Comparison of ENCODE assay signal across 10 cellular contexts in the genomic region with DNA sequence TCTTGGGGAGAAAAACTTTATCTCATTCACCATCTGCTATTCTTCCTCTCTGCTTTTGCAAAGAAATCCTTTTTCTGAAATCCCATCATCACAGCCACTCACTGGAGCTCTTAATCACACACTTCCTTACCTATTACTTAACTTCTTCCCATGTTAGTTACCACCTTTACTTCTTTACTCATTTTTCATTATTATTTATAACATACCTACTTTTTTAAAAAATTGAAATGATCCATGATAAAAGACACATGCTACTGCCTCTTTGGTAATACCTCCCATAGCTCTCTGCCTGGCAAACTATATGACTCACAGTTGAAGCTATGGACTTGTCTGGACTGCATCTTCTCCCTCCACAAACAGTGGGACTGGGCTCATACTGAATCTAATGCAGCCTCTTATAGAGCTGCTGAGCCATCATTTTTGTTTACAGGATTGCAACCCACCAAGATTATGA.
DNase-seq lines count a peak whose midpoint lies in the region; ATAC-seq and TF ChIP-seq lines count a peak whose summit lies in the region.
"Had no signal": no experiment of that assay in that cellular context is flagged by ENCODE, and none has a peak within 500 bp of the region (broad histone marks: within the 10 kb centered on the region; RNA-seq: fewer than 3 reads in every experiment).

No MANE protein-coding gene starts in this region.

- H2AFZ ChIP-seq in OCI-LY7 (ENCODE audit: low read length): no peak overlapping the region

- H4K20me1 ChIP-seq in OCI-LY7 (ENCODE audit: insufficient read depth, low read length): no peaks in the 10 kb centered on the region

- H3K9me3 ChIP-seq in OCI-LY7 (ENCODE audit: low read length): no peaks in the 10 kb centered on the region
- H3K9me3 ChIP-seq: gastrocnemius medialis had no signal

- no TSS peak for BruUV-seq in OCI-LY7 (replicated peaks; lab: Mats Ljungman, UMichigan)

- no peak for TF ChIP-seq CTCF in OCI-LY7 (conservative IDR thresholded peaks at IDR 0.05; ENCODE audit: low read length)

- ATAC-seq in GM18517 (IDR thresholded peaks at IDR 0.05; ENCODE audit: unreplicated experiment): peak; percentile 51
- peak; percentile 51 for ATAC-seq in HG02981 (IDR thresholded peaks at IDR 0.05; ENCODE audit: unreplicated experiment)
- ATAC-seq in natural killer cell treated with Interleukin-12 subunit alpha and Interleukin-12 subunit beta and Interleukin-15 and Interleukin-18, amount 100 ng/mL, for 72 hours: peak; percentile 61 to 75

- H3K4me1 ChIP-seq in OCI-LY7 (ENCODE audit: insufficient read depth, low read length, poor library complexity, severe bottlenecking): no peaks in the 10 kb centered on the region

- no peaks in the 10 kb centered on the region for H3K27me3 Mint-ChIP-seq in natural killer cell treated with Interleukin-12 subunit alpha and Interleukin-12 subunit beta and Interleukin-15 and Interleukin-18, amount 100 ng/mL, for 72 hours

- H3K79me2 ChIP-seq in OCI-LY7 (ENCODE audit: insufficient read depth, low read depth, low read length): no peaks in the 10 kb centered on the region

- H3K4me3 ChIP-seq in OCI-LY7 (ENCODE audit: low read depth, low read length, poor library complexity, severe bottlenecking): no peak overlapping the region
- H3K4me3 ChIP-seq: gastrocnemius medialis had no signal

- DNase-seq in brain pericyte (ENCODE audit: low read depth, low spot score) (peak; percentile 20), OCI-LY7 (ENCODE audit: low spot score) (no peak), epidermal melanocyte (ENCODE audit: insufficient read length, low spot score) (no peak), nucleus accumbens (lab: John Stamatoyannopoulos, UW) (no peak)
- DNase-seq in natural killer cell treated with Interleukin-12 subunit alpha and Interleukin-12 subunit beta and Interleukin-15 and Interleukin-18, amount 100 ng/mL, for 72 hours (ENCODE audit: low spot score): no peak
- DNase-seq: activated effector memory CD4-positive, alpha-beta T cell treated with anti-CD3 and anti-CD28 coated beads, Interleukin-2, amount 50 U/mL, for 16 hours; gastrocnemius medialis; SW 1271 had no signal

- intact Hi-C loops in OCI-LY7 (cut with micrococcal nuclease; ENCODE audit: unreplicated experiment): no loop called here

- H3K9me2 ChIP-seq in OCI-LY7 (ENCODE audit: insufficient read depth, low read length): no peaks in the 10 kb centered on the region

- peaks cover 71 to 84% of the 10 kb centered on the region in 2 donors for H3K4me1 Mint-ChIP-seq in natural killer cell treated with Interleukin-12 subunit alpha and Interleukin-12 subunit beta and Interleukin-15 and Interleukin-18, amount 100 ng/mL, for 72 hours (ENCODE audit: low read depth in 2 of 2)

- no peak overlapping the region for H3K27ac ChIP-seq in OCI-LY7 (ENCODE audit: low read depth, low read length, poor library complexity, severe bottlenecking)
- H3K27ac ChIP-seq: gastrocnemius medialis had no signal

- peaks cover 10% of the 10 kb centered on the region for H3K36me3 Mint-ChIP-seq in natural killer cell treated with Interleukin-12 subunit alpha and Interleukin-12 subunit beta and Interleukin-15 and Interleukin-18, amount 100 ng/mL, for 72 hours

- H3K27ac Mint-ChIP-seq in natural killer cell treated with Interleukin-12 subunit alpha and Interleukin-12 subunit beta and Interleukin-15 and Interleukin-18, amount 100 ng/mL, for 72 hours: peak overlapping the region; percentile 67 to 87

- H3K4me3 Mint-ChIP-seq in natural killer cell treated with Interleukin-12 subunit alpha and Interleukin-12 subunit beta and Interleukin-15 and Interleukin-18, amount 100 ng/mL, for 72 hours: peak overlapping the region; percentile 40

- no peak overlapping the region for H3K4me2 ChIP-seq in OCI-LY7 (ENCODE audit: low read length)

- H3K9me3 Mint-ChIP-seq in natural killer cell treated with Interleukin-12 subunit alpha and Interleukin-12 subunit beta and Interleukin-15 and Interleukin-18, amount 100 ng/mL, for 72 hours: no peaks in the 10 kb centered on the region

- CTCF ChIA-PET in OCI-LY7 (lab: Charles Lee; ENCODE audit: unreplicated experiment): interaction anchor here (1.1 kb wide), 1 partner anchor 41 kb away, joined by 3 read pairs; no protein-coding TSS in a partner anchor

- POLR2A ChIA-PET in OCI-LY7 (lab: Charles Lee): interaction anchor here (0.9 kb wide), 1 partner anchor 17 kb away, joined by 4 read pairs; no protein-coding TSS in a partner anchor

- H3K36me3 ChIP-seq in OCI-LY7 (ENCODE audit: insufficient read depth, low read length): no peaks in the 10 kb centered on the region
- H3K36me3 ChIP-seq: gastrocnemius medialis had no signal
